In genomic region chr2:119337749-119338148, GRCh38 we compare ENCODE assay signal across 30 cellular contexts.
"Had no signal": no experiment of that assay in that cellular context is flagged by ENCODE, and none has a peak within 500 bp of the region (broad histone marks: within the 10 kb centered on the region; RNA-seq: fewer than 3 reads in every experiment).

No MANE protein-coding gene starts in this region.

- H3K9me3 ChIP-seq: left lung, lower lobe of right lung, neutrophil, ovary, prostate gland, sigmoid colon, stomach, thyroid gland, upper lobe of left lung, vagina had no signal

- H3K27ac Mint-ChIP-seq: activated CD4-positive, alpha-beta memory T cell treated with anti-CD3 and anti-CD28 coated beads, Interleukin-2, amount 10 ng/mL, durations not matched to agents 7 days and 5 days; activated CD4-positive, alpha-beta T cell treated with anti-CD3 and anti-CD28 coated beads, Interleukin-2, amount 10 ng/mL, durations not matched to agents 24 days and 14 days; activated T-cell treated with anti-CD3 and anti-CD28 coated beads, Interleukin-2, amount 50 U/mL, for 24 hours; nephron progenitor cell had no signal

- ATAC-seq: left lung; lower lobe of right lung; stimulated activated naive B cell treated with anti-CD40 and anti-IgM and Interleukin-4, amounts not matched to agents 10 μg/mL and 1 μg/mL and 100 μg/mL, for 72 hours had no signal

- H3K36me3 Mint-ChIP-seq: activated naive CD4-positive, alpha-beta T cell treated with anti-CD3 and anti-CD28 coated beads, Interleukin-2, amount 10 ng/mL, durations not matched to agents 7 days and 5 days; activated naive CD8-positive, alpha-beta T cell treated with anti-CD3 and anti-CD28 coated beads, Interleukin-2, amount 10 ng/mL, durations not matched to agents 7 days and 5 days had no signal

- H3K4me1 ChIP-seq: left lung, lower lobe of right lung, prostate gland, sigmoid colon, stomach, thyroid gland, upper lobe of left lung, vagina had no signal

- DNase-seq: activated CD4-positive, alpha-beta memory T cell treated with anti-CD3 and anti-CD28 coated beads, Interleukin-2, amount 10 ng/mL, durations not matched to agents 7 days and 5 days; activated CD4-positive, alpha-beta T cell treated with anti-CD3 and anti-CD28 coated beads, Interleukin-2, amount 10 ng/mL, durations not matched to agents 24 days and 14 days; activated CD4-positive, CD25-positive, alpha-beta regulatory T cell treated with anti-CD3 and anti-CD28 coated beads, Interleukin-2, amount 50 U/mL, for 72 hours; activated CD8-positive, alpha-beta memory T cell treated with anti-CD3 and anti-CD28 coated beads, Interleukin-2, amount 50 U/mL, for 48 hours; activated gamma-delta T cell; activated naive CD4-positive, alpha-beta T cell treated with anti-CD3 and anti-CD28 coated beads, Interleukin-2, amount 10 ng/mL, durations not matched to agents 7 days and 5 days; activated naive CD8-positive, alpha-beta T cell treated with anti-CD3 and anti-CD28 coated beads, Interleukin-2, amount 10 ng/mL, durations not matched to agents 7 days and 5 days; activated T-cell treated with anti-CD3 and anti-CD28 coated beads, Interleukin-2, amount 50 U/mL, for 24 hours; caudate nucleus; dermis blood vessel endothelial cell; effector CD4-positive, alpha-beta T cell; left lung; lower lobe of right lung; mesenchymal stem cell; nephron progenitor cell; ovary; retina; sigmoid colon; small intestine; stimulated activated CD4-positive, alpha-beta T cell treated with anti-CD3 and anti-CD28 coated beads, Interleukin-1b, Interleukin-23, amount 100 ng/mL, for 48 hours; stimulated activated CD4-positive, alpha-beta T cell treated with anti-CD3 and anti-CD28 coated beads, Interleukin-4, amount 100 ng/mL, for 4 hours; stimulated activated CD8-positive, alpha-beta memory T cell treated with anti-CD3 and anti-CD28 coated beads, Interleukin-4, amount 100 ng/mL, for 48 hours; stimulated activated naive B cell treated with anti-CD40 and anti-IgM and Interleukin-4, amounts not matched to agents 10 μg/mL and 1 μg/mL and 100 μg/mL, for 72 hours; stomach; T1000; thyroid gland; upper lobe of left lung had no signal

- H3K27ac ChIP-seq: left lung, lower lobe of right lung, neutrophil, ovary, sigmoid colon, stomach, thyroid gland, upper lobe of left lung, vagina had no signal

- H3K9me3 Mint-ChIP-seq: activated CD4-positive, alpha-beta memory T cell treated with anti-CD3 and anti-CD28 coated beads, Interleukin-2, amount 10 ng/mL, durations not matched to agents 7 days and 5 days; activated CD4-positive, alpha-beta T cell treated with anti-CD3 and anti-CD28 coated beads, Interleukin-2, amount 10 ng/mL, durations not matched to agents 24 days and 14 days; activated naive CD4-positive, alpha-beta T cell treated with anti-CD3 and anti-CD28 coated beads, Interleukin-2, amount 10 ng/mL, durations not matched to agents 7 days and 5 days; activated naive CD8-positive, alpha-beta T cell treated with anti-CD3 and anti-CD28 coated beads, Interleukin-2, amount 10 ng/mL, durations not matched to agents 7 days and 5 days; activated T-cell treated with anti-CD3 and anti-CD28 coated beads, Interleukin-2, amount 50 U/mL, for 24 hours; nephron progenitor cell; stimulated activated naive B cell treated with anti-CD40 and anti-IgM and Interleukin-4, amounts not matched to agents 10 μg/mL and 1 μg/mL and 100 μg/mL, for 72 hours had no signal

- H3K36me3 ChIP-seq: ovary, prostate gland, thyroid gland had no signal

- H3K27me3 Mint-ChIP-seq: activated CD4-positive, alpha-beta memory T cell treated with anti-CD3 and anti-CD28 coated beads, Interleukin-2, amount 10 ng/mL, durations not matched to agents 7 days and 5 days; activated CD4-positive, alpha-beta T cell treated with anti-CD3 and anti-CD28 coated beads, Interleukin-2, amount 10 ng/mL, durations not matched to agents 24 days and 14 days; activated naive CD4-positive, alpha-beta T cell treated with anti-CD3 and anti-CD28 coated beads, Interleukin-2, amount 10 ng/mL, durations not matched to agents 7 days and 5 days; activated naive CD8-positive, alpha-beta T cell treated with anti-CD3 and anti-CD28 coated beads, Interleukin-2, amount 10 ng/mL, durations not matched to agents 7 days and 5 days; activated T-cell treated with anti-CD3 and anti-CD28 coated beads, Interleukin-2, amount 50 U/mL, for 24 hours; stimulated activated naive B cell treated with anti-CD40 and anti-IgM and Interleukin-4, amounts not matched to agents 10 μg/mL and 1 μg/mL and 100 μg/mL, for 72 hours had no signal

- H3K4me3 Mint-ChIP-seq: activated CD4-positive, alpha-beta memory T cell treated with anti-CD3 and anti-CD28 coated beads, Interleukin-2, amount 10 ng/mL, durations not matched to agents 7 days and 5 days; activated CD4-positive, alpha-beta T cell treated with anti-CD3 and anti-CD28 coated beads, Interleukin-2, amount 10 ng/mL, durations not matched to agents 24 days and 14 days; activated naive CD4-positive, alpha-beta T cell treated with anti-CD3 and anti-CD28 coated beads, Interleukin-2, amount 10 ng/mL, durations not matched to agents 7 days and 5 days; activated naive CD8-positive, alpha-beta T cell treated with anti-CD3 and anti-CD28 coated beads, Interleukin-2, amount 10 ng/mL, durations not matched to agents 7 days and 5 days; activated T-cell treated with anti-CD3 and anti-CD28 coated beads, Interleukin-2, amount 50 U/mL, for 24 hours; nephron progenitor cell had no signal

- H3K27me3 ChIP-seq: left lung, neutrophil, ovary, sigmoid colon, stomach, thyroid gland, upper lobe of left lung, vagina had no signal

- H3K4me3 ChIP-seq: left lung, lower lobe of right lung, ovary, prostate gland, sigmoid colon, stomach, thyroid gland, upper lobe of left lung, vagina had no signal
